21 cellular contexts compared by ENCODE assay signal in the genomic region with DNA sequence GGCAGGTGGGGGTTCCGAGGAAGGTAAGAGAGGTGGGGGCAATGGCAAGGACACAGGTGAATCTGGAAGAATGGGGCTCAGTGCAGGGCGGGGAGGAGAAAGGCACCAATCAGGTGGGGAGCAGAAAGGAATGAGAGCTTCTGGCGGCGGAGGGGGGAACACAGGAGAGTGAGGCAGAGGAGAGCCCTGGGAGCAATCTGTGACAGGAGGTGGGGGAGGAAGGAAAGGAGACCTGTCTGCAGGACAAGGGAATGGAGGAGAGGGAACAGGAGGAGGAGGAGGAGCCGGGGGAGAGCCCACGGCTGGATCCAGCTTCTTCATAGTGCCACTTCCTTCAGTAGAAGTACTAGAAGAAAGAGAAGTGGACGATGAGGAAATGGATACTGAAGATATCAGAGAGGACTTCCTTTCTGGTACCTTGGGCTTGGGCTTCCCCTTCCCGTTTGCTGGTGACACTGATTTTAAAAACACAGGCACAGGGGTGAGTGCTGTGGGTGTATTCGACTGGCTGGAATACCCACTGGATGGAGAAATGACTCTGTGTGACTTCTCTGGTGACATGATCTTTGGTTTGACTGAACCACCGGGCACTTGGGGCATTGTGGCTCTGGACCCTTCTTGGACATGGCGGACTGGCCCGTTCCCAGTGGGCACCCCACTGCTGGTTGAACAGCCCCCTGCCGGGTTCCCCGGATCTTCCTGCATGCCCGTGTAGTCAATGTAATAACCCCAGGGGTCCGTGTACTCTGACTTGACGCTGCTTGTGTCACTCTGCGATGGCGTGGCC. TPM values are rescaled to one million over a fixed set of nuclear protein-coding genes. Genes with fewer than 3 reads are reported as not detected.
DNase-seq lines count a peak whose midpoint lies in the region; ATAC-seq, FAIRE-seq and TF ChIP-seq lines count a peak whose summit lies in the region.
"Had no signal": no experiment of that assay in that cellular context is flagged by ENCODE, and none has a peak within 500 bp of the region (broad histone marks: within the 10 kb centered on the region; RNA-seq: fewer than 3 reads in every experiment).

No MANE protein-coding gene starts in this region.

- H3K4me2 ChIP-seq in K562 (ENCODE audit: insufficient read depth, low read length) = no peak overlapping the region

- CTCF ChIA-PET in activated CD4-positive, alpha-beta T cell treated with anti-CD3 and anti-CD28 coated beads, Interleukin-2, amount 10 ng/mL, durations not matched to agents 7 days and 5 days (lab: Charles Lee) = interaction anchor here (0.6 to 1.9 kb wide), 3 partner anchors 15 to 106 kb away, joined by 3 to 6 read pairs (median 4); no protein-coding TSS in a partner anchor
- CTCF ChIA-PET in K562 (lab: Yijun Ruan, JAX; ENCODE audit: low intra/inter-chr PET ratio) = no interaction called here

- H3K4me1 Mint-ChIP-seq in activated CD4-positive, alpha-beta T cell treated with anti-CD3 and anti-CD28 coated beads, Interleukin-2, amount 10 ng/mL, durations not matched to agents 7 days and 5 days = no peaks in the 10 kb centered on the region

- no peaks in the 10 kb centered on the region for H3K27me3 Mint-ChIP-seq in activated CD4-positive, alpha-beta T cell treated with anti-CD3 and anti-CD28 coated beads, Interleukin-2, amount 10 ng/mL, durations not matched to agents 7 days and 5 days

- no peak overlapping the region for H3K27ac ChIP-seq in K562 (ENCODE audit: extremely low read depth, low read depth, low read length)
- H3K27ac ChIP-seq in substantia nigra (ENCODE audit: low read depth, low read length, poor library complexity, severe bottlenecking) = peak overlapping the region; percentile 56
- H3K27ac ChIP-seq: sigmoid colon had no signal

- in situ Hi-C loops in K562 (cut with MboI) = no loop called here

- no peak for FAIRE-seq in K562 (lab: Jason Lieb, UNC)

- 6% methylated on average over 18 of the region's 19 CpGs for WGBS in K562 (ENCODE audit: insufficient coverage, low coverage, missing lambda C conversion rate)

- ATAC-seq in K562 (no peak), left lobe of liver (peak; percentile 4), GM18498 (IDR thresholded peaks at IDR 0.05; ENCODE audit: unreplicated experiment) (no peak), HG03520 (IDR thresholded peaks at IDR 0.05; ENCODE audit: unreplicated experiment) (no peak)

- no peak overlapping the region for H3K4me3 ChIP-seq in K562
- no peak overlapping the region for H3K4me3 ChIP-seq in foreskin fibroblast (ENCODE audit: low read depth in 1 of 2, low read length in 2 of 2)
- H3K4me3 ChIP-seq: sigmoid colon had no signal

- H3K9me1 ChIP-seq in K562 (ENCODE audit: control insufficient read depth, insufficient read depth, low read length) = no peaks in the 10 kb centered on the region

- no peaks in the 10 kb centered on the region for H3K9me3 Mint-ChIP-seq in activated CD4-positive, alpha-beta T cell treated with anti-CD3 and anti-CD28 coated beads, Interleukin-2, amount 10 ng/mL, durations not matched to agents 7 days and 5 days
- H3K9me3 Mint-ChIP-seq: CD8-positive, alpha-beta memory T cell; T-helper 2 cell treated with Interferon-gamma antibody and Interleukin-4, amounts not matched to agents 5 μg/mL and 100 μg/mL, for 36 hours had no signal

- H3K9me3 ChIP-seq in K562 (replicated peaks; ENCODE audit: control insufficient read depth, insufficient read depth, low read depth, low read length) = no peaks in the 10 kb centered on the region
- H3K9me3 ChIP-seq: sigmoid colon had no signal

- no TSS peak for BruUV-seq in K562 (replicated peaks; lab: Mats Ljungman, UMichigan)

- H3K27me3 ChIP-seq in K562 (ENCODE audit: control insufficient read depth in 2 of 2, insufficient read depth in 2 of 2, low read length in 2 of 2) = peaks cover 50% of the 10 kb centered on the region in 2 experiments
- H3K27me3 ChIP-seq: sigmoid colon had no signal

- TF ChIP-seq POLR2A in K562 (conservative IDR thresholded peaks at IDR 0.05) = no peak

- DNase-seq in activated CD4-positive, alpha-beta T cell treated with anti-CD3 and anti-CD28 coated beads, Interleukin-2, amount 10 ng/mL, durations not matched to agents 7 days and 5 days = no peak
- no peak for DNase-seq in activated CD4-positive, alpha-beta T cell treated with anti-CD3 and anti-CD28 coated beads, Interleukin-2, amount 50 U/mL, for 1 hour
- DNase-seq in K562 (ENCODE audit: extremely low read depth in 1 of 4, low spot score in 3 of 4) (no peak), left lobe of liver (ENCODE audit: low spot score) (no peak), substantia nigra (lab: John Stamatoyannopoulos, UW) (peak in 7 of 49 donors; percentile 19 to 83 (median 30)), foreskin fibroblast (no peak)
- DNase-seq: 8988T; activated CD4-positive, alpha-beta T cell treated with anti-CD3 and anti-CD28 coated beads, Interleukin-2, amount 50 U/mL, for 48 hours; activated effector memory CD4-positive, alpha-beta T cell treated with Interleukin-2 at 50 U/mL for 16 hours; CD8-positive, alpha-beta memory T cell; effector CD4-positive, alpha-beta T cell; GOT3; Karpas-422; NCI-H1930; NCI-H526 treated with DMSO at 0.1 percent for 48 hours; RPMI8226; sigmoid colon; stimulated activated naive CD4-positive, alpha-beta T cell treated with Interleukin-2 at 50 U/mL for 16 hours had no signal

- H3K4me3 Mint-ChIP-seq in activated CD4-positive, alpha-beta T cell treated with anti-CD3 and anti-CD28 coated beads, Interleukin-2, amount 10 ng/mL, durations not matched to agents 7 days and 5 days = no peak overlapping the region
- H3K4me3 Mint-ChIP-seq: CD8-positive, alpha-beta memory T cell; T-helper 2 cell treated with Interferon-gamma antibody and Interleukin-4, amounts not matched to agents 5 μg/mL and 100 μg/mL, for 36 hours had no signal

- H3K9ac ChIP-seq in K562 (ENCODE audit: insufficient read depth in 1 of 2, low read depth in 2 of 2, low read length in 2 of 2) = no peak overlapping the region

- H3K79me2 ChIP-seq in K562 (ENCODE audit: control insufficient read depth, insufficient read depth, low read length) = no peaks in the 10 kb centered on the region

- TF ChIP-seq CTCF in K562 (IDR thresholded peaks at IDR 0.05 in 2 of 3, conservative IDR thresholded peaks at IDR 0.05 in 1 of 3; ENCODE audit: insufficient read depth in 2 of 3, low read depth in 1 of 3, low read length in 3 of 3) = no peak
- TF ChIP-seq CTCF in foreskin fibroblast (IDR thresholded peaks at IDR 0.05; ENCODE audit: low read depth, low read length) = no peak

- POLR2A ChIA-PET in activated CD4-positive, alpha-beta T cell treated with anti-CD3 and anti-CD28 coated beads, Interleukin-2, amount 10 ng/mL, durations not matched to agents 7 days and 5 days (lab: Charles Lee) = no interaction called here
- POLR2A ChIA-PET in K562 (lab: Yijun Ruan, JAX) = interaction anchor here (1.2 to 2.2 kb wide), 3 partner anchors 17 to 315 kb away, joined by 3 to 9 read pairs (median 3); no protein-coding TSS in a partner anchor

- no peak for TF ChIP-seq RAD21 in K562 (CRISPR knock-in tag; conservative IDR thresholded peaks at IDR 0.05 in 1 of 2, IDR thresholded peaks at IDR 0.05 in 1 of 2)

- H4K20me1 ChIP-seq in K562 (replicated peaks; ENCODE audit: control insufficient read depth, insufficient read depth, low read length) = no peaks in the 10 kb centered on the region

- H2AFZ ChIP-seq in K562 (ENCODE audit: low read depth, low read length) = no peak overlapping the region

- peak overlapping the region; percentile 39 for H3K27ac Mint-ChIP-seq in activated CD4-positive, alpha-beta T cell treated with anti-CD3 and anti-CD28 coated beads, Interleukin-2, amount 10 ng/mL, durations not matched to agents 7 days and 5 days
- H3K27ac Mint-ChIP-seq: T-helper 2 cell treated with Interferon-gamma antibody and Interleukin-4, amounts not matched to agents 5 μg/mL and 100 μg/mL, for 36 hours had no signal

- intact Hi-C loops in K562 (cut with micrococcal nuclease) = no loop called here

- H3K4me1 ChIP-seq in K562 (replicated peaks in 1 of 2; ENCODE audit: control insufficient read depth in 2 of 2, insufficient read depth in 2 of 2, low read length in 2 of 2) = peaks cover 0 to 3% of the 10 kb centered on the region in 2 experiments; a peak in 1 of 5 replicates

- no peaks in the 10 kb centered on the region for H3K36me3 ChIP-seq in K562 (ENCODE audit: control insufficient read depth, insufficient read depth, low read length)
- H3K36me3 ChIP-seq: sigmoid colon had no signal

- TF ChIP-seq EP300 in K562 (IDR thresholded peaks at IDR 0.05; ENCODE audit: low read length) = no peak

- H3K36me3 Mint-ChIP-seq in activated CD4-positive, alpha-beta T cell treated with anti-CD3 and anti-CD28 coated beads, Interleukin-2, amount 10 ng/mL, durations not matched to agents 7 days and 5 days (ENCODE audit: low read depth) = no peaks in the 10 kb centered on the region
- H3K36me3 Mint-ChIP-seq: CD8-positive, alpha-beta memory T cell had no signal

RNA-seq across cellular contexts. Expression of gene HEBP2, which starts 27.4 kb away (rescaled TPM):
- 10 to 100 TPM in 1 of 2 experiments, 1 to 10 TPM in 1; 9.2 to 11.7 TPM for total RNA-seq in activated CD4-positive, alpha-beta T cell treated with anti-CD3 and anti-CD28 coated beads, Interleukin-2, amount 10 ng/mL, durations not matched to agents 7 days and 5 days
- 3.8 and 7.0 TPM in 2 replicates for total RNA-seq in K562 (2011; cell fraction: chromatin; rRNA removed; ENCODE audit: low replicate concordance)
- total RNA-seq in K562 (2011; cell fraction: nucleolus; rRNA removed) = 2.6 and 2.8 TPM in 2 replicates
- 5.9 and 6.8 TPM in 2 replicates for total RNA-seq in K562 (2011; cell fraction: nucleoplasm; rRNA removed)
- total RNA-seq in K562 (2014; rRNA removed) (62.9 and 64.7 TPM in 2 replicates), K562 (2014; rRNA removed; fragmentation: Illumina TruSeq; extraction: Trizol) (38.8 and 40.8 TPM in 2 replicates), K562 (2015; rRNA removed; fragmentation: Illumina TruSeq; extraction: Trizol) (17.0 and 17.9 TPM in 2 replicates), K562 (2021) (63.7 and 64.7 TPM in 2 replicates), left lobe of liver (73.4 TPM)
- polyA plus RNA-seq in K562 (2011; rRNA removed) (30.9 and 36.9 TPM in 2 replicates), K562 (2014; fragmentation: Illumina TruSeq; extraction: Trizol) (11.6 and 12.4 TPM in 2 replicates), K562 (2014; fragmentation: Nextera tagmentation; extraction: Ambion mirVana) (10 to 100 TPM in 1 of 2 experiments, 1 to 10 TPM in 1; 8.5 to 14.5 TPM), K562 (2014; rRNA removed) (45.4 and 46.6 TPM in 2 replicates)
- 7.4 and 33.2 TPM in 2 replicates for polyA plus RNA-seq in K562 (2011; cell fraction: cytosol; rRNA removed)
- polyA plus RNA-seq in K562 (2011; cell fraction: nucleus; rRNA removed) = 7.2 and 7.6 TPM in 2 replicates
- 44.8 and 49.3 TPM in 2 replicates for polyA plus RNA-seq in K562 (2012)
- polyA minus RNA-seq in K562 (2011; rRNA and poly(A)+ RNA removed) = 6.0 and 7.6 TPM in 2 replicates
- polyA minus RNA-seq in K562 (2011; cell fraction: cytosol; rRNA and poly(A)+ RNA removed) = 2.9 and 6.4 TPM in 2 replicates
- polyA minus RNA-seq in K562 (2011; cell fraction: nucleus; rRNA and poly(A)+ RNA removed) = 2.3 and 4.7 TPM in 2 replicates

RNA-seq across cellular contexts. Expression of gene SMIM28, which starts 53.8 kb away (rescaled TPM):
- not detected for total RNA-seq in activated CD4-positive, alpha-beta T cell treated with anti-CD3 and anti-CD28 coated beads, Interleukin-2, amount 10 ng/mL, durations not matched to agents 7 days and 5 days
- not detected in 2 replicates for total RNA-seq in K562 (2011; cell fraction: chromatin; rRNA removed; ENCODE audit: low replicate concordance)
- total RNA-seq in K562 (2011; cell fraction: nucleolus; rRNA removed) = not detected in 2 replicates
- not detected in 2 replicates for total RNA-seq in K562 (2011; cell fraction: nucleoplasm; rRNA removed)
- total RNA-seq in K562 (2014; rRNA removed) (not detected in 2 replicates), K562 (2014; rRNA removed; fragmentation: Illumina TruSeq; extraction: Trizol) (not detected in 2 replicates), K562 (2015; rRNA removed; fragmentation: Illumina TruSeq; extraction: Trizol) (not detected in 2 replicates), K562 (2021) (not detected in 2 replicates), left lobe of liver (not detected)
- polyA plus RNA-seq in K562 (2011; rRNA removed) (not detected in 2 replicates), K562 (2014; fragmentation: Illumina TruSeq; extraction: Trizol) (not detected in 2 replicates), K562 (2014; fragmentation: Nextera tagmentation; extraction: Ambion mirVana) (not detected), K562 (2014; rRNA removed) (not detected in 2 replicates)
- not detected in 2 replicates for polyA plus RNA-seq in K562 (2011; cell fraction: cytosol; rRNA removed)
- not detected in 2 replicates for polyA plus RNA-seq in K562 (2011; cell fraction: nucleus; rRNA removed)
- not detected in 2 replicates for polyA plus RNA-seq in K562 (2012)
- polyA minus RNA-seq in K562 (2011; rRNA and poly(A)+ RNA removed) = not detected in 2 replicates
- polyA minus RNA-seq in K562 (2011; cell fraction: cytosol; rRNA and poly(A)+ RNA removed) = not detected in 2 replicates
- polyA minus RNA-seq in K562 (2011; cell fraction: nucleus; rRNA and poly(A)+ RNA removed) = not detected in 2 replicates
- total RNA-seq: CD8-positive, alpha-beta memory T cell had no signal
- polyA plus RNA-seq: CD8-positive, alpha-beta memory T cell had no signal
